In the genomic region with DNA sequence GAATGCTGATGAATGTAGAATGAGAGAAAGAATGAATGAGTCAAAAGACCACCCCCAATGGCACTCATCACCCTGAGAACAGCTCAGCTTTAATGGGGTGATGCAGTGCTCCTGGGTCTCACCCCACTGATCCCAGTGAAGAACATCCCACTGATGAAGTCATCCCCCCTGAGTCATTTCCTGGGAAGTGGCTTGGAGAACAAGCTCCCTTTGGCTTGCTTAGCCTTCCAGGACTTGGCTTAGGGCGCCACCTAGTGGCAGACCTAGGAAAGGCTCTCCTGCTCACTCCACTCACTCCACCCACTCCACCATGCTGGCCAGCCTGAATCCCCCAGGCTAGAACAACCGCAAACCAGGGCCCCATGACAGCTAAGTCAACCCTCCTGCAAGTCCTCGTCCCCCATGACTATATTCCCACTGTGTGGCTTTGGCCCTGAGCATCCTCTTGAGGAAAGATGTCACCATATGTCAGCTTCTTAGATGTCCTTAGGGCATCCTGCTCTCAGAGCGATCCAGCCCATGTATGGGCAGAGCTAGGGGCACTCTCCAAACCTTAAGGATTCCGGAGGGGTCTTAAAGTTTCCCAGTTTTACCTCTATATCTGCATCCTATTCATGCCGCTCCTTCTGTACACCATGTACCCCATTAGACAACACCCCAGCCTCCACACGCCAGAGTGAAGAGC, we compare ENCODE assay signal across 8 cellular contexts. TPM values are rescaled to one million over a fixed set of nuclear protein-coding genes. Genes with fewer than 3 reads are reported as not detected.
DNase-seq lines count a peak whose midpoint lies in the region; ATAC-seq and FAIRE-seq lines count a peak whose summit lies in the region.

No MANE protein-coding gene starts in this region.

- ATAC-seq in GM19397 (IDR thresholded peaks at IDR 0.05; ENCODE audit: unreplicated experiment) (peak; percentile 52), Right ventricle myocardium inferior (peak; percentile 96)

- intact Hi-C loops in Right ventricle myocardium inferior (cut with DNase I), result loop anchor here (1.0 to 10.0 kb wide), 4 partner anchors 103 to 522 kb away; no protein-coding TSS in a partner anchor
- intact Hi-C loops in posterior vena cava (cut with DNase I), result loop anchor here (2.0 kb wide), 1 partner anchor 104 kb away; no protein-coding TSS in a partner anchor

- peak; percentile 91 for DNase-seq in AG08396 (ENCODE audit: low spot score)
- peak; percentile 69 for DNase-seq in NCI-H128 (lab: John Stamatoyannopoulos, UW; ENCODE audit: unreplicated experiment)
- DNase-seq in SKM-1 treated with dmso at 0.1 percent for 144 hours (lab: John Stamatoyannopoulos, UW; ENCODE audit: unreplicated experiment), result peak; percentile 53
- DNase-seq in Right ventricle myocardium inferior (ENCODE audit: missing footprints), result peak; percentile 89
- DNase-seq in posterior vena cava (ENCODE audit: low spot score), result peak; percentile 97
- peak; percentile 85 for DNase-seq in urothelium cell line (ENCODE audit: low spot score)

- H3K4me1 Mint-ChIP-seq in activated naive CD8-positive, alpha-beta T cell (ENCODE audit: low read depth), result peaks cover 73% of the 10 kb centered on the region

- no peaks in the 10 kb centered on the region for H3K9me3 Mint-ChIP-seq in activated naive CD8-positive, alpha-beta T cell (ENCODE audit: low read depth)

- H3K27me3 Mint-ChIP-seq in activated naive CD8-positive, alpha-beta T cell, result no peaks in the 10 kb centered on the region

- no peak overlapping the region for H3K4me3 Mint-ChIP-seq in activated naive CD8-positive, alpha-beta T cell

- no peaks in the 10 kb centered on the region for H3K36me3 Mint-ChIP-seq in activated naive CD8-positive, alpha-beta T cell

- no peak for FAIRE-seq in urothelium cell line (lab: Jason Lieb, UNC)

- H3K27ac Mint-ChIP-seq in activated naive CD8-positive, alpha-beta T cell, result peak overlapping the region; percentile 87

RNA-seq across cellular contexts. Expression of gene TMPRSS13, which starts 17.8 kb away (rescaled TPM):
- total RNA-seq in Right ventricle myocardium inferior (not detected), posterior vena cava (under 1 TPM; 0.24 to 0.37 TPM)

RNA-seq across cellular contexts. Expression of gene IL10RA, which starts 39.2 kb away (rescaled TPM):
- 7.2 TPM for total RNA-seq in Right ventricle myocardium inferior
- 10 to 100 TPM; 12.1 to 28.3 TPM for total RNA-seq in posterior vena cava

Comparison
In these comparisons a context has a peak if more than half of its experiments do, and no peak if none do; other contexts are left out.
1. Peak in every context shown above with its lines: DNase-seq and ATAC-seq.